In the genomic region with DNA sequence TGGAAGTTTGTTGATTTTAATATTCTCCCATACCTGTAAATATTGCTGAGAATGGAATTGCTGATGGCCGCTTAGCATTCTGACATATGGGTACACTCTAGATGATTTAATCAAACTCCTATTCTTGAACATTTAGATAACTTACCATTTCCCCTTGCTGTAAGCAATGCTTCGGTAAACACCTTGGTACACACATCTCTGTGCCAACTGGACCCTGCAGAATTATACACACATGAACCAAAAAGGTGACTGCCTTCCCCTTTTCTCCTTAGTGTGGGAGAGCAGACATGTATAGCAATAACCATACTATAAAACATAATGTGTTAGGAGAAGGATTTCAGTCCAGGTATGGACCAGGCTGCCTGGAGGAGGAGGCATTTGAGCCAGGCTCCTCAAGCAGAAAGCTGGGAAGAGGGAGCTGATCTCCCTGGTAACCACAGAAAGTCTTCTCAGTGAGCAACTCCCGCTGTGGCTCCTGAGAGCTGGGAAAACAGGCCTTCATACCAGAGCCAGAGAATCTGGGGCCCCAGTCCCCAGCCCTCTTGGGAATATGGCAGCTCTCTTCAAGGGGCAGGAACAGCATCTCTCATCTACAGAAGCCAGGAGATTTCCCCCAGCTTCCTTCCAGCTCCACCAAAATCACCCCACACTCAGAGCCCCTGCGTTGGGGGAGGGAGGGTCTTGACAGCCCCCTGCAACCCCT, we compare ENCODE assay signal across 11 cellular contexts. TPM values are rescaled to one million over a fixed set of nuclear protein-coding genes. Genes with fewer than 3 reads are reported as not detected.
DNase-seq lines count a peak whose midpoint lies in the region; ATAC-seq and TF ChIP-seq lines count a peak whose summit lies in the region.
"Had no signal": no experiment of that assay in that cellular context is flagged by ENCODE, and none has a peak within 500 bp of the region (broad histone marks: within the 10 kb centered on the region; RNA-seq: fewer than 3 reads in every experiment).

No MANE protein-coding gene starts in this region.

- H3K4me2 ChIP-seq in trophoblast cell (ENCODE audit: low read length): peak overlapping the region; percentile 37

- TF ChIP-seq CTCF in AG10803 (conservative IDR thresholded peaks at IDR 0.05; ENCODE audit: low read length): no peak
- no peak for TF ChIP-seq CTCF in heart right ventricle (IDR thresholded peaks at IDR 0.05)

- no peak overlapping the region for H3K4me3 Mint-ChIP-seq in effector memory CD8-positive, alpha-beta T cell
- H3K4me3 Mint-ChIP-seq: CD4-positive, alpha-beta memory T cell had no signal

- peak overlapping the region; percentile 87 for H4K91ac ChIP-seq in trophoblast cell (ENCODE audit: low read depth, low read length)

- peak overlapping the region; percentile 75 for H2AFZ ChIP-seq in trophoblast cell (ENCODE audit: insufficient read depth, low read length, poor library complexity)

- H3K4me3 ChIP-seq in AG10803 (ENCODE audit: low read length) (peak overlapping the region; percentile 20; the same call in 1 of the 2 replicates), heart right ventricle (peak overlapping the region in 5 of 10 donors; percentile 9 to 24 (median 15)), trophoblast cell (ENCODE audit: low read depth, low read length) (no peak overlapping the region)

- peak overlapping the region; percentile 91 for H2BK12ac ChIP-seq in trophoblast cell (ENCODE audit: low read length)

- H4K12ac ChIP-seq in trophoblast cell (ENCODE audit: low read depth, low read length): peak overlapping the region; percentile 44

- H2AK5ac ChIP-seq in trophoblast cell (ENCODE audit: low read length): peak overlapping the region; percentile 74

- H3K27ac ChIP-seq in heart right ventricle (peak overlapping the region; percentile 19 to 92 (median 84)), trophoblast cell (ENCODE audit: low read depth, low read length) (peak overlapping the region; percentile 95)

- no peaks in the 10 kb centered on the region for H3K27me3 Mint-ChIP-seq in effector memory CD8-positive, alpha-beta T cell
- H3K27me3 Mint-ChIP-seq: CD4-positive, alpha-beta memory T cell had no signal

- 70 to 75% methylated on average over 4 of the region's 4 CpGs for WGBS in heart right ventricle, 2 donors
- no CpG with 5 or more reads among the region's 4 CpGs for WGBS in trophoblast cell (ENCODE audit: extremely low coverage, insufficient coverage, insufficient read length)

- H3K4me1 ChIP-seq in heart right ventricle: peaks cover 0 to 59% (median 23%) of the 10 kb centered on the region in 9 donors
- peaks cover 36 to 44% of the 10 kb centered on the region in 2 experiments for H3K4me1 ChIP-seq in trophoblast cell (ENCODE audit: control insufficient read depth in 1 of 2, insufficient read depth in 2 of 2, low read length in 2 of 2)

- H3K27me3 ChIP-seq in heart right ventricle: no peaks in the 10 kb centered on the region
- no peaks in the 10 kb centered on the region for H3K27me3 ChIP-seq in trophoblast cell (ENCODE audit: insufficient read depth, low read length)

- H3K18ac ChIP-seq in trophoblast cell (ENCODE audit: low read length): no peak overlapping the region

- no peak overlapping the region for H3K9ac ChIP-seq in trophoblast cell (ENCODE audit: low read length)

- peak overlapping the region; percentile 86 for H2BK120ac ChIP-seq in trophoblast cell (ENCODE audit: insufficient read depth, low read length, poor library complexity)

- H3K23ac ChIP-seq in trophoblast cell (ENCODE audit: low read length): no peak overlapping the region

- intact Hi-C loops in heart right ventricle (cut with DNase I): loop anchor here in 3 of 10 donors (2.0 to 10.0 kb wide), 3 partner anchors 24 to 52 kb away; a partner anchor contains a TSS

- H3K36me3 ChIP-seq in heart right ventricle (no peaks in the 10 kb centered on the region), trophoblast cell (ENCODE audit: control insufficient read depth in 1 of 2, insufficient read depth in 2 of 2, low read length in 2 of 2) (no peaks in the 10 kb centered on the region)

- H3K79me2 ChIP-seq in trophoblast cell (ENCODE audit: control insufficient read depth, insufficient read depth, low read length, poor library complexity): peaks cover 3% of the 10 kb centered on the region

- no peaks in the 10 kb centered on the region for H3K9me3 Mint-ChIP-seq in effector memory CD8-positive, alpha-beta T cell

- peak overlapping the region; percentile 68 for H3K14ac ChIP-seq in trophoblast cell (ENCODE audit: low read length)

- no peaks in the 10 kb centered on the region for H3K9me3 ChIP-seq in heart right ventricle
- H3K9me3 ChIP-seq in trophoblast cell (ENCODE audit: insufficient read depth, low read depth, low read length): no peaks in the 10 kb centered on the region

- H3K36me3 Mint-ChIP-seq in effector memory CD8-positive, alpha-beta T cell (ENCODE audit: insufficient read depth): peaks cover 3% of the 10 kb centered on the region
- H3K36me3 Mint-ChIP-seq: CD4-positive, alpha-beta memory T cell had no signal

- peaks cover 7 to 21% of the 10 kb centered on the region in 2 donors for H3K4me1 Mint-ChIP-seq in effector memory CD8-positive, alpha-beta T cell (ENCODE audit: low read depth in 2 of 2)

- H3K79me1 ChIP-seq in trophoblast cell (ENCODE audit: low read length): peaks cover 23% of the 10 kb centered on the region

- H3K4ac ChIP-seq in trophoblast cell (ENCODE audit: low read depth, low read length): peak overlapping the region; percentile 19

- H2BK5ac ChIP-seq in trophoblast cell (ENCODE audit: low read depth, low read length, poor library complexity): peak overlapping the region; percentile 86

- peak; percentile 18 for ATAC-seq in SK-N-SH treated with all-trans-retinoic acid at 6 μM for 48 hours
- peak; percentile 10 to 33 (median 22) for ATAC-seq in heart right ventricle
- ATAC-seq in effector memory CD8-positive, alpha-beta T cell (replicated peaks): no peak

- peak; percentile 94 for DNase-seq in AG10803 (ENCODE audit: low read depth)
- DNase-seq in heart right ventricle: no peak
- no peak for DNase-seq in trophoblast cell
- no peak for DNase-seq in effector memory CD8-positive, alpha-beta T cell
- DNase-seq in stimulated activated CD4-positive, alpha-beta T cell treated with anti-CD3 and anti-CD28 coated beads, Interleukin-15, amount 100 ng/mL, for 24 hours: no peak
- DNase-seq in KG1 (lab: John Stamatoyannopoulos, UW): no peak
- DNase-seq in DMS114 treated with DMSO at 0.1 percent for 48 hours (lab: John Stamatoyannopoulos, UW; ENCODE audit: unreplicated experiment): no peak
- DNase-seq: CD4-positive, alpha-beta memory T cell; NCI-H774; stimulated activated CD4-positive, alpha-beta T cell treated with anti-CD3 and anti-CD28 coated beads, Interleukin-2, amount 100 ng/mL, for 48 hours had no signal

- H3K27ac Mint-ChIP-seq in effector memory CD8-positive, alpha-beta T cell: no peak overlapping the region
- H3K27ac Mint-ChIP-seq: CD4-positive, alpha-beta memory T cell had no signal

- H4K8ac ChIP-seq in trophoblast cell (ENCODE audit: low read depth, low read length): peak overlapping the region; percentile 67

TF ChIP-seq in SK-N-SH treated with all-trans-retinoic acid at 6 μM for 48 hours, 23 proteins besides CTCF, POLR2A, EP300 and RAD21 (continues in another document):
- TF ChIP-seq CSDC2 (CRISPR knock-in tag; IDR thresholded peaks at IDR 0.05) (no peak), ZC3H10 (CRISPR knock-in tag; IDR thresholded peaks at IDR 0.05) (no peak), ZNF8 (CRISPR knock-in tag; IDR thresholded peaks at IDR 0.05) (no peak), ZNF565 (CRISPR knock-in tag; conservative IDR thresholded peaks at IDR 0.05; ENCODE audit: low read depth) (no peak), SNAI2 (CRISPR knock-in tag; IDR thresholded peaks at IDR 0.05) (no peak), ARNTL (CRISPR knock-in tag; IDR thresholded peaks at IDR 0.05; ENCODE audit: borderline replicate concordance, low read depth) (no peak), OSR1 (CRISPR knock-in tag; IDR thresholded peaks at IDR 0.05) (no peak), ZNF70 (CRISPR knock-in tag; IDR thresholded peaks at IDR 0.05) (no peak)
- TF ChIP-seq, protein P1, sequence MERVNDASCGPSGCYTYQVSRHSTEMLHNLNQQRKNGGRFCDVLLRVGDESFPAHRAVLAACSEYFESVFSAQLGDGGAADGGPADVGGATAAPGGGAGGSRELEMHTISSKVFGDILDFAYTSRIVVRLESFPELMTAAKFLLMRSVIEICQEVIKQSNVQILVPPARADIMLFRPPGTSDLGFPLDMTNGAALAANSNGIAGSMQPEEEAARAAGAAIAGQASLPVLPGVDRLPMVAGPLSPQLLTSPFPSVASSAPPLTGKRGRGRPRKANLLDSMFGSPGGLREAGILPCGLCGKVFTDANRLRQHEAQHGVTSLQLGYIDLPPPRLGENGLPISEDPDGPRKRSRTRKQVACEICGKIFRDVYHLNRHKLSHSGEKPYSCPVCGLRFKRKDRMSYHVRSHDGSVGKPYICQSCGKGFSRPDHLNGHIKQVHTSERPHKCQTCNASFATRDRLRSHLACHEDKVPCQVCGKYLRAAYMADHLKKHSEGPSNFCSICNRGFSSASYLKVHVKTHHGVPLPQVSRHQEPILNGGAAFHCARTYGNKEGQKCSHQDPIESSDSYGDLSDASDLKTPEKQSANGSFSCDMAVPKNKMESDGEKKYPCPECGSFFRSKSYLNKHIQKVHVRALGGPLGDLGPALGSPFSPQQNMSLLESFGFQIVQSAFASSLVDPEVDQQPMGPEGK (CRISPR knock-in tag; IDR thresholded peaks at IDR 0.05; ENCODE audit: borderline replicate concordance): no peak
- TF ChIP-seq, protein P2, sequence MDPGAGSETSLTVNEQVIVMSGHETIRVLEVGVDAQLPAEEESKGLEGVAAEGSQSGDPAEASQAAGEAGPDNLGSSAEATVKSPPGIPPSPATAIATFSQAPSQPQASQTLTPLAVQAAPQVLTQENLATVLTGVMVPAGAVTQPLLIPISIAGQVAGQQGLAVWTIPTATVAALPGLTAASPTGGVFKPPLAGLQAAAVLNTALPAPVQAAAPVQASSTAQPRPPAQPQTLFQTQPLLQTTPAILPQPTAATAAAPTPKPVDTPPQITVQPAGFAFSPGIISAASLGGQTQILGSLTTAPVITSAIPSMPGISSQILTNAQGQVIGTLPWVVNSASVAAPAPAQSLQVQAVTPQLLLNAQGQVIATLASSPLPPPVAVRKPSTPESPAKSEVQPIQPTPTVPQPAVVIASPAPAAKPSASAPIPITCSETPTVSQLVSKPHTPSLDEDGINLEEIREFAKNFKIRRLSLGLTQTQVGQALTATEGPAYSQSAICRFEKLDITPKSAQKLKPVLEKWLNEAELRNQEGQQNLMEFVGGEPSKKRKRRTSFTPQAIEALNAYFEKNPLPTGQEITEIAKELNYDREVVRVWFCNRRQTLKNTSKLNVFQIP (CRISPR knock-in tag; IDR thresholded peaks at IDR 0.05; ENCODE audit: borderline replicate concordance, low read depth): no peak

RNA-seq across cellular contexts. Expression of a gene that starts 33.9 kb away (rescaled TPM):
- 10 to 100 TPM in 6 of 10 donors, 1 to 10 TPM in 4; 6.3 to 26.2 (median 12.3) TPM for total RNA-seq in heart right ventricle
- polyA plus RNA-seq in heart right ventricle: 10 to 100 TPM; 11.5 to 15.1 TPM
- polyA plus RNA-seq in trophoblast cell (2013): 10.4 and 10.7 TPM in 2 replicates
